Comparison of ENCODE assay signal across 9 cellular contexts in genomic region chr16:56607675-56608042, GRCh38. TPM values are rescaled to one million over a fixed set of nuclear protein-coding genes. Genes with fewer than 3 reads are reported as not detected.
A peak's percentile ranks its signal among the peaks of the same experiment; 100 is the strongest.
DNase-seq lines count a peak whose midpoint lies in the region; ATAC-seq and TF ChIP-seq lines count a peak whose summit lies in the region.
"Had no signal": no experiment of that assay in that cellular context is flagged by ENCODE, and none has a peak within 500 bp of the region (broad histone marks: within the 10 kb centered on the region; RNA-seq: fewer than 3 reads in every experiment).

No MANE protein-coding gene starts in this region.

- H3K36me3 ChIP-seq in lung (ENCODE audit: control insufficient read depth in 2 of 2, insufficient read depth in 2 of 2, low read length in 2 of 2): no peaks in the 10 kb centered on the region
- no peaks in the 10 kb centered on the region for H3K36me3 ChIP-seq in tibial artery

- intact Hi-C loops in tibial artery (cut with DNase I; ENCODE audit: low total_unique reads): loop anchor here (5.0 kb wide), 2 partner anchors 35 to 75 kb away; partner anchors contain the start of gene MT1X

- H3K27me3 ChIP-seq in lung (ENCODE audit: control insufficient read depth, insufficient read depth) (no peaks in the 10 kb centered on the region), tibial artery (no peaks in the 10 kb centered on the region)

- TF ChIP-seq CTCF in astrocyte of the cerebellum (IDR thresholded peaks at IDR 0.05; ENCODE audit: low read depth, low read length, missing control alignments): no peak
- no peak for TF ChIP-seq CTCF in lung (IDR thresholded peaks at IDR 0.05; ENCODE audit: control extremely low read depth, extremely low read depth)
- no peak for TF ChIP-seq CTCF in tibial artery (IDR thresholded peaks at IDR 0.05)

- no peak for DNase-seq in activated T-cell treated with anti-CD3 and anti-CD28 coated beads, Interleukin-2, amount 50 U/mL, for 72 hours
- DNase-seq in activated T-cell treated with anti-CD3 and anti-CD28 coated beads for 4 hours: no peak
- no peak for DNase-seq in astrocyte of the cerebellum (ENCODE audit: low read depth)
- no peak for DNase-seq in lung (ENCODE audit: low spot score)
- no peak for DNase-seq in tibial artery
- DNase-seq in HuH-7.5 (ENCODE audit: low spot score): no peak

- H3K4me3 ChIP-seq in astrocyte of the cerebellum (ENCODE audit: low read depth, low read length) (peak overlapping the region; percentile 88), lung (peak overlapping the region; percentile 4), tibial artery (peak overlapping the region; percentile 65 to 76)

- H3K4me1 ChIP-seq in lung (ENCODE audit: control insufficient read depth in 2 of 2, insufficient read depth in 2 of 2, low read length in 2 of 2) (peaks cover 9 to 31% of the 10 kb centered on the region in 2 donors), tibial artery (peaks cover 0 to 56% (median 47%) of the 10 kb centered on the region in 4 donors)

- peaks cover 0 to 2% of the 10 kb centered on the region in 2 donors for H3K9me3 Mint-ChIP-seq in activated T-cell treated with anti-CD3 and anti-CD28 coated beads, Interleukin-2, amount 50 U/mL, for 72 hours

- in situ Hi-C loops in astrocyte of the cerebellum (cut with HindIII; ENCODE audit: low sequenced_read_pairs): no loop called here

- H3K27me3 Mint-ChIP-seq in activated T-cell treated with anti-CD3 and anti-CD28 coated beads, Interleukin-2, amount 50 U/mL, for 72 hours (ENCODE audit: low read depth): no peaks in the 10 kb centered on the region

- WGBS in lung, 2 donors: 52 to 53% methylated on average over 2 of the region's 2 CpGs

- peak overlapping the region; percentile 87 for H3K27ac Mint-ChIP-seq in activated T-cell treated with anti-CD3 and anti-CD28 coated beads, Interleukin-2, amount 50 U/mL, for 72 hours

- ATAC-seq in activated T-cell treated with anti-CD3 and anti-CD28 coated beads, Interleukin-2, amount 50 U/mL, for 72 hours (replicated peaks in 1 of 2): no peak
- no peak for ATAC-seq in lung (ENCODE audit: insufficient read depth, low FRiP score)
- ATAC-seq in GM21526 (IDR thresholded peaks at IDR 0.05; ENCODE audit: low FRiP score, unreplicated experiment): no peak
- ATAC-seq in GM21619 (IDR thresholded peaks at IDR 0.05; ENCODE audit: unreplicated experiment): no peak

- peak overlapping the region; percentile 88 to 97 for H3K27ac ChIP-seq in lung (ENCODE audit: low read depth in 1 of 2, low read length in 1 of 2)
- peak overlapping the region; percentile 83 to 85 for H3K27ac ChIP-seq in tibial artery

- H3K4me1 Mint-ChIP-seq in activated T-cell treated with anti-CD3 and anti-CD28 coated beads, Interleukin-2, amount 50 U/mL, for 72 hours (ENCODE audit: low read depth): peaks cover 64% of the 10 kb centered on the region

- no peaks in the 10 kb centered on the region for H3K9me3 ChIP-seq in lung (ENCODE audit: control insufficient read depth in 2 of 2, insufficient read depth in 1 of 2, low read length in 1 of 2)
- no peaks in the 10 kb centered on the region for H3K9me3 ChIP-seq in tibial artery

- peak overlapping the region; percentile 99 to 100 for H3K4me3 Mint-ChIP-seq in activated T-cell treated with anti-CD3 and anti-CD28 coated beads, Interleukin-2, amount 50 U/mL, for 72 hours

- H3K36me3 Mint-ChIP-seq in activated T-cell treated with anti-CD3 and anti-CD28 coated beads, Interleukin-2, amount 50 U/mL, for 72 hours (ENCODE audit: insufficient read depth in 2 of 2): peaks cover 2 to 10% of the 10 kb centered on the region in 2 donors

RNA-seq across cellular contexts. Expression of gene MT2A, which starts 0.7 kb away (rescaled TPM):
- 100 to 1,000 TPM; 391 to 529 TPM for total RNA-seq in activated T-cell treated with anti-CD3 and anti-CD28 coated beads, Interleukin-2, amount 50 U/mL, for 72 hours
- 100 to 1,000 TPM in 1 of 2 donors, 10 to 100 TPM in 1; 17.6 to 521 TPM for total RNA-seq in lung
- polyA plus RNA-seq in lung: 1,000 to 10,000 TPM in 1 of 2 donors, 100 to 1,000 TPM in 1; 903 to 1,104 TPM

RNA-seq across cellular contexts. Expression of gene MT1E, which starts 17.9 kb away (rescaled TPM):
- 100 to 1,000 TPM in 1 of 2 donors, 10 to 100 TPM in 1; 94.7 to 204 TPM for total RNA-seq in activated T-cell treated with anti-CD3 and anti-CD28 coated beads, Interleukin-2, amount 50 U/mL, for 72 hours
- total RNA-seq in lung: 100 to 1,000 TPM in 1 of 2 donors, 10 to 100 TPM in 1; 22.1 to 251 TPM
- polyA plus RNA-seq in lung: 100 to 1,000 TPM in 1 of 2 donors, 10 to 100 TPM in 1; 66.9 to 746 TPM
- total RNA-seq: SK-MEL-5 had no signal

RNA-seq across cellular contexts. Expression of gene MT3, which starts 18.3 kb away (rescaled TPM):
- 1 to 10 TPM; 3.9 to 6.8 TPM for total RNA-seq in activated T-cell treated with anti-CD3 and anti-CD28 coated beads, Interleukin-2, amount 50 U/mL, for 72 hours
- total RNA-seq in lung: not detected
- polyA plus RNA-seq in lung: 1 to 10 TPM; 1.3 to 4.4 TPM
- total RNA-seq: SK-MEL-5 had no signal

RNA-seq across cellular contexts. Expression of gene MT1M, which starts 24.8 kb away (rescaled TPM):
- total RNA-seq in activated T-cell treated with anti-CD3 and anti-CD28 coated beads, Interleukin-2, amount 50 U/mL, for 72 hours: under 1 TPM in 1 of 2 donors, not detected in 1; 0.91 TPM
- total RNA-seq in lung: 10 to 100 TPM in 1 of 2 donors, under 1 TPM in 1; 0.88 to 51.9 TPM
- polyA plus RNA-seq in lung: 100 to 1,000 TPM in 1 of 2 donors, 10 to 100 TPM in 1; 35.2 to 251 TPM
- total RNA-seq: SK-MEL-5 had no signal

RNA-seq across cellular contexts. Expression of gene MT1A, which starts 30.8 kb away (rescaled TPM):
- 1 to 10 TPM in 1 of 2 donors, under 1 TPM in 1; 0.74 to 1.5 TPM for total RNA-seq in activated T-cell treated with anti-CD3 and anti-CD28 coated beads, Interleukin-2, amount 50 U/mL, for 72 hours
- total RNA-seq in lung: 10 to 100 TPM in 1 of 2 donors, 1 to 10 TPM in 1; 1.1 to 36.2 TPM
- polyA plus RNA-seq in lung: 100 to 1,000 TPM in 1 of 2 donors, 10 to 100 TPM in 1; 66.7 to 438 TPM
- total RNA-seq: SK-MEL-5 had no signal

Comparison
In these comparisons a context has a peak if more than half of its experiments do, and no peak if none do; other contexts are left out.
1. H3K4me3 ChIP-seq: peak in every context shown above with its lines; median percentile 88 in astrocyte of the cerebellum; 70 in tibial artery; 4 in lung.